ENCODE assay signal across 26 cellular contexts in the genomic region with DNA sequence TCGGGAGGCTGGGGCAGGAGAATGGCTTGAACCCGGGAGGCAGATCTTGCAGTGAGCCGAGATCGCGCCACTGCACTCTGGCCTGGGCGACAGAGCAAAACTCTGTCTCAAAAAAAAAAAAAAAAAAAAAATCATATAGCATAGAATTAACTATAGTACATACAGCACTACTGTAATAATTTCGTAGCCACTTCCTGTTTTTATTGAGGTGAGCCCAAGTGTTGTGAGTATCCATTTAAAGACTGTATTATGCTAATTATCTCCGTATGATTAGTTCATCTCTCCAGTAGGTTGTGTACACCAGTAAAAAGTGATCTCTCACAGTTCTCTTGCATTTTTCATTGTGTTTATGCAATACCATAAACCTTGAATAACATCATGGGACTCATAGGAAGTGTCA.
A peak's percentile ranks its signal among the peaks of the same experiment; 100 is the strongest.
DNase-seq lines count a peak whose midpoint lies in the region; ATAC-seq, FAIRE-seq and TF ChIP-seq lines count a peak whose summit lies in the region.
"Had no signal": no experiment of that assay in that cellular context is flagged by ENCODE, and none has a peak within 500 bp of the region (broad histone marks: within the 10 kb centered on the region; RNA-seq: fewer than 3 reads in every experiment).

No MANE protein-coding gene starts in this region.

- H3K4me2 ChIP-seq in DOHH2 (ENCODE audit: low read length) = peak overlapping the region; percentile 4; the same call in 1 of the 2 replicates
- no peak overlapping the region for H3K4me2 ChIP-seq in K562 (ENCODE audit: insufficient read depth, low read length)
- H3K4me2 ChIP-seq: BLaER1 had no signal

- no peak overlapping the region for H3K27ac Mint-ChIP-seq in effector memory CD8-positive, alpha-beta T cell
- H3K27ac Mint-ChIP-seq: CD14-positive monocyte; CD4-positive, alpha-beta memory T cell had no signal

- no peak overlapping the region for H3K27ac ChIP-seq in DOHH2 (ENCODE audit: low read depth, low read length)
- no peak overlapping the region for H3K27ac ChIP-seq in K562 (ENCODE audit: extremely low read depth, low read depth, low read length)
- H3K27ac ChIP-seq: BLaER1 had no signal

- no peak for FAIRE-seq in K562 (lab: Jason Lieb, UNC)
- FAIRE-seq: A204.1, G401.6, GM12891 had no signal

- H2AFZ ChIP-seq in K562 (ENCODE audit: low read depth, low read length) = no peak overlapping the region

- peaks cover 5 to 13% of the 10 kb centered on the region in 2 donors for H3K27me3 Mint-ChIP-seq in effector memory CD8-positive, alpha-beta T cell

- intact Hi-C loops in K562 (cut with micrococcal nuclease) = no loop called here

- H3K4me3 ChIP-seq in DOHH2 (ENCODE audit: low read length) = no peak overlapping the region
- no peak overlapping the region for H3K4me3 ChIP-seq in K562
- no peak overlapping the region for H3K4me3 ChIP-seq in foreskin fibroblast (ENCODE audit: low read depth in 1 of 2, low read length in 2 of 2)
- H3K4me3 ChIP-seq: BLaER1 had no signal

- peaks cover 12% of the 10 kb centered on the region for H3K4me1 ChIP-seq in DOHH2 (ENCODE audit: control insufficient read depth, low read length)
- H3K4me1 ChIP-seq in K562 (replicated peaks in 1 of 2; ENCODE audit: control insufficient read depth in 2 of 2, insufficient read depth in 2 of 2, low read length in 2 of 2) = no peaks in the 10 kb centered on the region
- H3K4me1 ChIP-seq: BE2C, BLaER1 had no signal

- no peak overlapping the region for H3K9ac ChIP-seq in K562 (ENCODE audit: insufficient read depth in 1 of 2, low read depth in 2 of 2, low read length in 2 of 2)
- H3K9ac ChIP-seq: BLaER1 had no signal

- no peak for TF ChIP-seq POLR2A in K562 (conservative IDR thresholded peaks at IDR 0.05)

- peak; percentile 6 for DNase-seq in NAMALWA (ENCODE audit: low spot score)
- no peak for DNase-seq in K562 (ENCODE audit: extremely low read depth in 1 of 4, low spot score in 3 of 4)
- DNase-seq in effector memory CD8-positive, alpha-beta T cell = no peak
- DNase-seq in midbrain (lab: John Stamatoyannopoulos, UW) = no peak
- no peak for DNase-seq in foreskin fibroblast
- no peak for DNase-seq in GDM1 (lab: John Stamatoyannopoulos, UW)
- DNase-seq: 8988T; ACHN; BE2C; C1 segment of cervical spinal cord; CD4-positive, alpha-beta memory T cell; CD8-positive, alpha-beta memory T cell; COR-L47; DMS 273 treated with DMSO at 0.1 percent for 48 hours; DMS153; DMS53; DMS79; DND-41 had no signal

- no peak for TF ChIP-seq RAD21 in K562 (CRISPR knock-in tag; conservative IDR thresholded peaks at IDR 0.05 in 1 of 2, IDR thresholded peaks at IDR 0.05 in 1 of 2)

- WGBS in K562 (ENCODE audit: insufficient coverage, low coverage, missing lambda C conversion rate) = 6% methylated on average over 8 of the region's 8 CpGs

- CTCF ChIA-PET in K562 (lab: Yijun Ruan, JAX; ENCODE audit: low intra/inter-chr PET ratio) = no interaction called here

- H3K36me3 ChIP-seq in DOHH2 (ENCODE audit: control insufficient read depth, low read length) = no peaks in the 10 kb centered on the region
- no peaks in the 10 kb centered on the region for H3K36me3 ChIP-seq in K562 (ENCODE audit: control insufficient read depth, insufficient read depth, low read length)
- H3K36me3 ChIP-seq: BE2C, BLaER1 had no signal

- H3K9me3 ChIP-seq in DOHH2 (ENCODE audit: control insufficient read depth, insufficient read depth, low read length) (peaks cover 11% of the 10 kb centered on the region; the same call in 1 of the 2 replicates), K562 (replicated peaks; ENCODE audit: control insufficient read depth, insufficient read depth, low read depth, low read length) (no peaks in the 10 kb centered on the region)
- H3K9me3 ChIP-seq: BE2C had no signal

- no peaks in the 10 kb centered on the region for H4K20me1 ChIP-seq in DOHH2 (ENCODE audit: control insufficient read depth, insufficient read depth, low read depth, low read length)
- H4K20me1 ChIP-seq in K562 (replicated peaks; ENCODE audit: control insufficient read depth, insufficient read depth, low read length) = no peaks in the 10 kb centered on the region
- H4K20me1 ChIP-seq: BLaER1 had no signal

- peaks cover 1 to 7% of the 10 kb centered on the region in 2 donors for H3K9me3 Mint-ChIP-seq in effector memory CD8-positive, alpha-beta T cell

- no peaks in the 10 kb centered on the region for H3K9me2 ChIP-seq in DOHH2 (replicated peaks; ENCODE audit: control insufficient read depth, low read length)

- H3F3A ChIP-seq in DOHH2 (ENCODE audit: control insufficient read depth, insufficient read depth) = no peaks in the 10 kb centered on the region

- peaks cover 5 to 6% of the 10 kb centered on the region in 2 donors for H3K4me1 Mint-ChIP-seq in effector memory CD8-positive, alpha-beta T cell (ENCODE audit: low read depth in 2 of 2)
- H3K4me1 Mint-ChIP-seq: CD14-positive monocyte had no signal

- H3K9me1 ChIP-seq in K562 (ENCODE audit: control insufficient read depth, insufficient read depth, low read length) = no peaks in the 10 kb centered on the region

- no TSS peak for BruUV-seq in K562 (replicated peaks; lab: Mats Ljungman, UMichigan)

- H3K36me3 Mint-ChIP-seq in effector memory CD8-positive, alpha-beta T cell (ENCODE audit: insufficient read depth) = no peaks in the 10 kb centered on the region
- H3K36me3 Mint-ChIP-seq: CD14-positive monocyte; CD4-positive, alpha-beta memory T cell; CD4-positive, CD25-positive, alpha-beta regulatory T cell; CD8-positive, alpha-beta memory T cell had no signal

- in situ Hi-C loops in K562 (cut with MboI) = no loop called here

- TF ChIP-seq CTCF in DOHH2 (IDR thresholded peaks at IDR 0.05; ENCODE audit: low read depth, low read length, poor library complexity, severe bottlenecking) (no peak), K562 (IDR thresholded peaks at IDR 0.05 in 2 of 3, conservative IDR thresholded peaks at IDR 0.05 in 1 of 3; ENCODE audit: insufficient read depth in 2 of 3, low read depth in 1 of 3, low read length in 3 of 3) (no peak), foreskin fibroblast (IDR thresholded peaks at IDR 0.05; ENCODE audit: low read depth, low read length) (no peak)

- no peaks in the 10 kb centered on the region for H3K79me2 ChIP-seq in DOHH2 (ENCODE audit: control insufficient read depth, low read length)
- no peaks in the 10 kb centered on the region for H3K79me2 ChIP-seq in K562 (ENCODE audit: control insufficient read depth, insufficient read depth, low read length)

- H3K27me3 ChIP-seq in DOHH2 (ENCODE audit: control insufficient read depth, low read length) (no peaks in the 10 kb centered on the region), K562 (ENCODE audit: control insufficient read depth in 2 of 2, insufficient read depth in 2 of 2, low read length in 2 of 2) (0 out of 5 replicates have a peak, but pooled peaks cover 0 to 10% of the 10 kb centered on the region in 2 experiments)
- H3K27me3 ChIP-seq: BE2C, BLaER1 had no signal

- ATAC-seq in K562 = no peak
- ATAC-seq in effector memory CD8-positive, alpha-beta T cell (replicated peaks) = peak; percentile 53
- no peak for ATAC-seq in GM19035 (IDR thresholded peaks at IDR 0.05; ENCODE audit: unreplicated experiment)

- POLR2A ChIA-PET in K562 (lab: Yijun Ruan, JAX) = no interaction called here

- H3K4me3 Mint-ChIP-seq in effector memory CD8-positive, alpha-beta T cell = no peak overlapping the region
- H3K4me3 Mint-ChIP-seq: CD14-positive monocyte; CD4-positive, alpha-beta memory T cell; CD4-positive, CD25-positive, alpha-beta regulatory T cell; CD8-positive, alpha-beta memory T cell had no signal

- no peak for TF ChIP-seq EP300 in K562 (IDR thresholded peaks at IDR 0.05; ENCODE audit: low read length)

TF ChIP-seq in K562, 482 proteins besides CTCF, POLR2A, EP300 and RAD21:
- TF ChIP-seq RAD51 (IDR thresholded peaks at IDR 0.05; ENCODE audit: borderline replicate concordance, low read depth) (no peak), SPI1 (IDR thresholded peaks at IDR 0.05; ENCODE audit: borderline replicate concordance, low read depth, low read length) (peak; percentile 64; the same call in 1 of the 2 replicates)
TF ChIP-seq in K562: peak in this region for 1.
